12 cellular contexts compared by ENCODE assay signal in the genomic region with DNA sequence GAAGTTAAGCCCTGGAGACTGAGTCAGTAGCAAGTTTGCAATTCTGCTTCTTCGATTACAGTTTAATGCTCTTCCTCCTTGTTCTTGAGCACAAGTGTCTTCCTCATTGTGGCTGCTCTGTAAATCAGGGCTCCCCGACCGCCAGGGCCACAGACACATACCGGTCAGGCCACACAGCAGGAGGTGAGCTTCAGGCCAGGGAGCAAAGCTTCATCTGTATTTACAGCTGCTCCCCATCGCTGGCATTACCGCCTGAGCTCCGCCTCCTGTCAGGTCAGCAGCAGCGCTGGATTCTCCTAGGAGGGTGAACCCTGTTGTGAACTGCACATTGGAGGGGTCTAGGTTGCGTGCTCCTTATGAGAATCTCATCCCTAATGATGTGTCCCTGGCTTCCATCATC. TPM values are rescaled to one million over a fixed set of nuclear protein-coding genes. Genes with fewer than 3 reads are reported as not detected.
DNase-seq lines count a peak whose midpoint lies in the region; ATAC-seq and TF ChIP-seq lines count a peak whose summit lies in the region.
"Had no signal": no experiment of that assay in that cellular context is flagged by ENCODE, and none has a peak within 500 bp of the region (broad histone marks: within the 10 kb centered on the region; RNA-seq: fewer than 3 reads in every experiment).

No MANE protein-coding gene starts in this region.

- no peak for DNase-seq in activated naive CD8-positive, alpha-beta T cell treated with anti-CD3 and anti-CD28 coated beads for 36 hours
- no peak for DNase-seq in NT2/D1 (ENCODE audit: low read depth, low spot score)
- DNase-seq in type B pancreatic cell (ENCODE audit: extremely low spot score, unreplicated experiment) = no peak
- no peak for DNase-seq in MG63
- DNase-seq in GM20000 (ENCODE audit: low spot score) = no peak
- DNase-seq: AML-193, SHP77 treated with DMSO at 0.1 percent for 48 hours had no signal

- H3K9me3 ChIP-seq in NT2/D1 (ENCODE audit: insufficient read depth, low read length) (no peaks in the 10 kb centered on the region), MG63 (no peaks in the 10 kb centered on the region)
- H3K9me3 ChIP-seq: upper lobe of left lung had no signal

- H3K4me3 Mint-ChIP-seq in activated naive CD8-positive, alpha-beta T cell = no peak overlapping the region
- H3K4me3 Mint-ChIP-seq in activated naive CD8-positive, alpha-beta T cell treated with anti-CD3 and anti-CD28 coated beads for 36 hours = no peak overlapping the region
- no peak overlapping the region for H3K4me3 Mint-ChIP-seq in dendritic cell treated with granulocyte-macrophage colony-stimulating factor and Interleukin-4, amounts not matched to agents 40 ng/mL and 50 ng/mL, for 4 days
- peak overlapping the region; percentile 70 for H3K4me3 Mint-ChIP-seq in type B pancreatic cell

- peaks cover 30% of the 10 kb centered on the region for H3K4me1 Mint-ChIP-seq in activated naive CD8-positive, alpha-beta T cell (ENCODE audit: low read depth)
- peaks cover 30% of the 10 kb centered on the region for H3K4me1 Mint-ChIP-seq in activated naive CD8-positive, alpha-beta T cell treated with anti-CD3 and anti-CD28 coated beads for 36 hours
- H3K4me1 Mint-ChIP-seq in dendritic cell treated with granulocyte-macrophage colony-stimulating factor and Interleukin-4, amounts not matched to agents 40 ng/mL and 50 ng/mL, for 4 days (ENCODE audit: low read depth) = peaks cover 42% of the 10 kb centered on the region
- H3K4me1 Mint-ChIP-seq in type B pancreatic cell (ENCODE audit: unreplicated experiment) = peaks cover 34% of the 10 kb centered on the region

- H3K36me3 Mint-ChIP-seq in activated naive CD8-positive, alpha-beta T cell = peaks cover 2% of the 10 kb centered on the region
- peaks cover 12% of the 10 kb centered on the region for H3K36me3 Mint-ChIP-seq in activated naive CD8-positive, alpha-beta T cell treated with anti-CD3 and anti-CD28 coated beads for 36 hours
- H3K36me3 Mint-ChIP-seq in dendritic cell treated with granulocyte-macrophage colony-stimulating factor and Interleukin-4, amounts not matched to agents 40 ng/mL and 50 ng/mL, for 4 days (ENCODE audit: low read depth) = peaks cover 6% of the 10 kb centered on the region
- no peaks in the 10 kb centered on the region for H3K36me3 Mint-ChIP-seq in type B pancreatic cell

- H3K27me3 ChIP-seq in NT2/D1 (ENCODE audit: insufficient read depth, insufficient read length) (no peaks in the 10 kb centered on the region), MG63 (no peaks in the 10 kb centered on the region)
- H3K27me3 ChIP-seq: upper lobe of left lung had no signal

- peak overlapping the region; percentile 97 for H3K9ac ChIP-seq in NT2/D1 (ENCODE audit: insufficient read length, low read depth)

- H3K27ac Mint-ChIP-seq in activated naive CD8-positive, alpha-beta T cell = peak overlapping the region; percentile 66
- no peak overlapping the region for H3K27ac Mint-ChIP-seq in activated naive CD8-positive, alpha-beta T cell treated with anti-CD3 and anti-CD28 coated beads for 36 hours
- H3K27ac Mint-ChIP-seq in dendritic cell treated with granulocyte-macrophage colony-stimulating factor and Interleukin-4, amounts not matched to agents 40 ng/mL and 50 ng/mL, for 4 days = peak overlapping the region; percentile 21
- peak overlapping the region; percentile 78 for H3K27ac Mint-ChIP-seq in type B pancreatic cell

- no peaks in the 10 kb centered on the region for H3K27me3 Mint-ChIP-seq in activated naive CD8-positive, alpha-beta T cell
- H3K27me3 Mint-ChIP-seq in activated naive CD8-positive, alpha-beta T cell treated with anti-CD3 and anti-CD28 coated beads for 36 hours = no peaks in the 10 kb centered on the region
- H3K27me3 Mint-ChIP-seq in dendritic cell treated with granulocyte-macrophage colony-stimulating factor and Interleukin-4, amounts not matched to agents 40 ng/mL and 50 ng/mL, for 4 days = no peaks in the 10 kb centered on the region
- no peaks in the 10 kb centered on the region for H3K27me3 Mint-ChIP-seq in type B pancreatic cell

- TF ChIP-seq CTCF in type B pancreatic cell (conservative IDR thresholded peaks at IDR 0.05) (no peak), GM20000 (IDR thresholded peaks at IDR 0.05; ENCODE audit: extremely low read depth, missing control alignments) (no peak)

- H3K4me3 ChIP-seq in NT2/D1 (ENCODE audit: insufficient read length, low read depth) = no peak overlapping the region
- H3K4me3 ChIP-seq in MG63 = no peak overlapping the region

- H3K4me1 ChIP-seq in NT2/D1 (ENCODE audit: insufficient read depth, insufficient read length) = peaks cover 18% of the 10 kb centered on the region

- intact Hi-C loops in dendritic cell treated with granulocyte-macrophage colony-stimulating factor and Interleukin-4, amounts not matched to agents 40 ng/mL and 50 ng/mL, for 4 days (cut with micrococcal nuclease) = loop anchor here (5.0 kb wide), 1 partner anchor 447 kb away; the partner anchor contains the start of gene LRRC3

- no peaks in the 10 kb centered on the region for H3K9me3 Mint-ChIP-seq in activated naive CD8-positive, alpha-beta T cell (ENCODE audit: low read depth)
- H3K9me3 Mint-ChIP-seq in activated naive CD8-positive, alpha-beta T cell treated with anti-CD3 and anti-CD28 coated beads for 36 hours = no peaks in the 10 kb centered on the region
- H3K9me3 Mint-ChIP-seq in dendritic cell treated with granulocyte-macrophage colony-stimulating factor and Interleukin-4, amounts not matched to agents 40 ng/mL and 50 ng/mL, for 4 days = no peaks in the 10 kb centered on the region
- no peaks in the 10 kb centered on the region for H3K9me3 Mint-ChIP-seq in type B pancreatic cell

- no peak for ATAC-seq in HG02840 (IDR thresholded peaks at IDR 0.05; ENCODE audit: low FRiP score, unreplicated experiment)
- ATAC-seq: sciatic nerve had no signal

- H3K36me3 ChIP-seq in NT2/D1 (ENCODE audit: insufficient read depth, insufficient read length, low read length) (no peaks in the 10 kb centered on the region), MG63 (no peaks in the 10 kb centered on the region)
- H3K36me3 ChIP-seq: upper lobe of left lung had no signal

RNA-seq across cellular contexts. Expression of gene TRAPPC10, which starts 1.7 kb away (rescaled TPM):
- total RNA-seq in activated naive CD8-positive, alpha-beta T cell treated with anti-CD3 and anti-CD28 coated beads for 36 hours = 10 to 100 TPM; 42.4 to 44.4 TPM
- 33.7 and 37.0 TPM in 2 replicates for total RNA-seq in type B pancreatic cell (ENCODE audit: low replicate concordance)
- 18.3 and 33.7 TPM in 2 replicates for total RNA-seq in MG63 (2014; rRNA removed; shearing (Covaris generic); ENCODE audit: low replicate concordance)
